ENCODE assay signal across 1 cellular context in genomic region chr16:3951861-3952332, GRCh38.
TF ChIP-seq lines count a peak whose summit lies in the region.

No MANE protein-coding gene starts in this region.

TF ChIP-seq in IMR-90, 13 proteins besides CTCF, POLR2A, EP300 and RAD21 (continued from another document):
- TF ChIP-seq CHD1 (IDR thresholded peaks at IDR 0.05; ENCODE audit: low read depth, low read length) (no peak), MAZ (IDR thresholded peaks at IDR 0.05; ENCODE audit: borderline replicate concordance, low read depth, low read length) (no peak), MXI1 (IDR thresholded peaks at IDR 0.05; ENCODE audit: borderline replicate concordance, low read depth, low read length) (no peak), RFX5 (IDR thresholded peaks at IDR 0.05; ENCODE audit: low read depth, low read length) (no peak), MAFK (IDR thresholded peaks at IDR 0.05; ENCODE audit: low read depth, low read length) (no peak)
